8 cellular contexts compared by ENCODE assay signal in genomic region chr9:41356588-41357349, GRCh38.
A peak's percentile ranks its signal among the peaks of the same experiment; 100 is the strongest.
DNase-seq lines count a peak whose midpoint lies in the region; ATAC-seq and TF ChIP-seq lines count a peak whose summit lies in the region.
"Not testable (repeated sequence)": the region's sequence is repeated elsewhere in the genome, so short reads cannot be mapped to it uniquely, and the experiment has no call there.

No MANE protein-coding gene starts in this region.

- intact Hi-C loops in left cardiac atrium (cut with DNase I); psoas muscle (cut with DNase I): not testable (repeated sequence)

- not testable (repeated sequence) for H3K36me3 ChIP-seq in CD8-positive, alpha-beta memory T cell (ENCODE audit: insufficient read depth, low read length); Peyer's patch; psoas muscle (ENCODE audit: insufficient read depth in 1 of 2, low read depth in 1 of 2)

- not testable (repeated sequence) for H3K9me3 Mint-ChIP-seq in CD8-positive, alpha-beta memory T cell

- peak; percentile 42 for ATAC-seq in HG02759 (IDR thresholded peaks at IDR 0.05; ENCODE audit: unreplicated experiment)
- peak in 1 of 2 donors; percentile 65 for ATAC-seq in left cardiac atrium
- ATAC-seq in psoas muscle = not testable (repeated sequence)

- peak overlapping the region in 6 of 8 donors; percentile 46 to 88 (median 73) for H3K27ac Mint-ChIP-seq in CD8-positive, alpha-beta memory T cell

- CTCF ChIA-PET in CD8-positive, alpha-beta memory T cell (lab: Charles Lee) = not testable (repeated sequence)

- DNase-seq in CD8-positive, alpha-beta memory T cell = peak; percentile 75 to 94 (median 83)
- DNase-seq in Peyer's patch (peak; percentile 69 to 95 (median 82)), brain pericyte (ENCODE audit: low read depth, low spot score) (peak; percentile 40), left cardiac atrium (peak; percentile 82), psoas muscle (peak; percentile 60 to 87)
- DNase-seq in activated CD8-positive, alpha-beta memory T cell treated with anti-CD3 and anti-CD28 coated beads, Interleukin-2, amount 50 U/mL, for 1 hour (ENCODE audit: extremely low read depth) = peak; percentile 57
- DNase-seq in stimulated activated CD8-positive, alpha-beta memory T cell treated with anti-CD3 and anti-CD28 coated beads, Interleukin-4, amount 100 ng/mL, for 48 hours = peak; percentile 89

- H3K36me3 Mint-ChIP-seq in CD8-positive, alpha-beta memory T cell = not testable (repeated sequence)

- H3K4me1 ChIP-seq in CD8-positive, alpha-beta memory T cell (ENCODE audit: insufficient read depth, low read length); Peyer's patch; psoas muscle: not testable (repeated sequence)

- H3K4me3 ChIP-seq in CD8-positive, alpha-beta memory T cell (ENCODE audit: low read length) = not testable (repeated sequence)
- peak overlapping the region in 3 of 4 donors; percentile 12 to 41 (median 39) for H3K4me3 ChIP-seq in Peyer's patch
- peak overlapping the region; percentile 56 for H3K4me3 ChIP-seq in psoas muscle

- not testable (repeated sequence) for H3K27me3 Mint-ChIP-seq in CD8-positive, alpha-beta memory T cell

- not testable (repeated sequence) for TF ChIP-seq CTCF in Peyer's patch (IDR thresholded peaks at IDR 0.05); psoas muscle (IDR thresholded peaks at IDR 0.05)

- not testable (repeated sequence) for H3K27ac ChIP-seq in CD8-positive, alpha-beta memory T cell (ENCODE audit: low read depth, low read length); psoas muscle
- peak overlapping the region in 3 of 4 donors; percentile 67 to 75 (median 70) for H3K27ac ChIP-seq in Peyer's patch

- H3K4me1 Mint-ChIP-seq in CD8-positive, alpha-beta memory T cell = not testable (repeated sequence)

- not testable (repeated sequence) for TF ChIP-seq POLR2A in Peyer's patch (IDR thresholded peaks at IDR 0.05)

- WGBS in psoas muscle, 3 donors = 0 to 13% (median 11%) methylated on average over 9 to 15 of the region's 42 CpGs

- H3K27me3 ChIP-seq in CD8-positive, alpha-beta memory T cell (ENCODE audit: insufficient read depth, low read length, poor library complexity, severe bottlenecking); Peyer's patch; psoas muscle (ENCODE audit: insufficient read depth in 3 of 3, low read length in 2 of 3): not testable (repeated sequence)

- H3K9me3 ChIP-seq in CD8-positive, alpha-beta memory T cell (ENCODE audit: low read length); Peyer's patch; psoas muscle: not testable (repeated sequence)

- POLR2A ChIA-PET in CD8-positive, alpha-beta memory T cell (lab: Charles Lee) = not testable (repeated sequence)

- H3K4me3 Mint-ChIP-seq in CD8-positive, alpha-beta memory T cell = peak overlapping the region; percentile 44 to 100 (median 85)
